In genomic region chr12:95918194-95918993, GRCh38 we compare ENCODE assay signal across 9 cellular contexts. TPM values are rescaled to one million over a fixed set of nuclear protein-coding genes. Genes with fewer than 3 reads are reported as not detected.
DNase-seq lines count a peak whose midpoint lies in the region; ATAC-seq and TF ChIP-seq lines count a peak whose summit lies in the region.
"Had no signal": no experiment of that assay in that cellular context is flagged by ENCODE, and none has a peak within 500 bp of the region (broad histone marks: within the 10 kb centered on the region; RNA-seq: fewer than 3 reads in every experiment).

No MANE protein-coding gene starts in this region.

- H3K9ac ChIP-seq in endodermal cell (ENCODE audit: extremely low read depth, low read length, poor library complexity, severe bottlenecking): no peak overlapping the region

- CTCF ChIA-PET in activated CD4-positive, alpha-beta T cell treated with anti-CD3 and anti-CD28 coated beads, Interleukin-2, amount 10 ng/mL, durations not matched to agents 7 days and 5 days (lab: Charles Lee): interaction anchor here (0.6 to 3.6 kb wide), 5 partner anchors 41 to 297 kb away, joined by 3 to 15 read pairs (median 4); no protein-coding TSS in a partner anchor

- no peak overlapping the region for H3K27ac Mint-ChIP-seq in activated CD4-positive, alpha-beta T cell treated with anti-CD3 and anti-CD28 coated beads, Interleukin-2, amount 10 ng/mL, durations not matched to agents 7 days and 5 days
- H3K27ac Mint-ChIP-seq in endodermal cell: no peak overlapping the region

- no peaks in the 10 kb centered on the region for H3K9me3 Mint-ChIP-seq in activated CD4-positive, alpha-beta T cell treated with anti-CD3 and anti-CD28 coated beads, Interleukin-2, amount 10 ng/mL, durations not matched to agents 7 days and 5 days
- H3K9me3 Mint-ChIP-seq in endodermal cell: peaks cover 8% of the 10 kb centered on the region

- POLR2A ChIA-PET in activated CD4-positive, alpha-beta T cell treated with anti-CD3 and anti-CD28 coated beads, Interleukin-2, amount 10 ng/mL, durations not matched to agents 7 days and 5 days (lab: Charles Lee): no interaction called here

- DNase-seq in AG20443 (ENCODE audit: low spot score): peak; percentile 70
- DNase-seq in NCI-H345 (lab: John Stamatoyannopoulos, UW): peak; percentile 63
- peak; percentile 63 for DNase-seq in activated CD4-positive, alpha-beta T cell treated with anti-CD3 and anti-CD28 coated beads, Interleukin-2, amount 10 ng/mL, durations not matched to agents 7 days and 5 days
- peak; percentile 74 for DNase-seq in endodermal cell
- peak; percentile 42 for DNase-seq in mucosa of gallbladder (ENCODE audit: low spot score)
- DNase-seq in thoracic aorta (ENCODE audit: low spot score): no peak

- no peaks in the 10 kb centered on the region for H3K4me1 ChIP-seq in endodermal cell (ENCODE audit: control insufficient read depth, insufficient read depth, low read length)
- H3K4me1 ChIP-seq in thoracic aorta (ENCODE audit: control insufficient read depth in 1 of 2, low read depth in 2 of 2): no peaks in the 10 kb centered on the region

- ATAC-seq in GM18519 (IDR thresholded peaks at IDR 0.05; ENCODE audit: low FRiP score, unreplicated experiment) (peak; percentile 93), HG03095 (IDR thresholded peaks at IDR 0.05; ENCODE audit: unreplicated experiment) (peak; percentile 77), thoracic aorta (ENCODE audit: insufficient number of reproducible peaks, low FRiP score, low read depth) (no peak)

- no peak overlapping the region for H3K4me3 Mint-ChIP-seq in activated CD4-positive, alpha-beta T cell treated with anti-CD3 and anti-CD28 coated beads, Interleukin-2, amount 10 ng/mL, durations not matched to agents 7 days and 5 days
- no peak overlapping the region for H3K4me3 Mint-ChIP-seq in endodermal cell

- no peaks in the 10 kb centered on the region for H3K4me1 Mint-ChIP-seq in activated CD4-positive, alpha-beta T cell treated with anti-CD3 and anti-CD28 coated beads, Interleukin-2, amount 10 ng/mL, durations not matched to agents 7 days and 5 days
- H3K4me1 Mint-ChIP-seq in endodermal cell: no peaks in the 10 kb centered on the region

- H3K4me3 ChIP-seq in endodermal cell (ENCODE audit: low read length): no peak overlapping the region
- H3K4me3 ChIP-seq in thoracic aorta: no peak overlapping the region

- peaks cover 20% of the 10 kb centered on the region for H3K27me3 Mint-ChIP-seq in activated CD4-positive, alpha-beta T cell treated with anti-CD3 and anti-CD28 coated beads, Interleukin-2, amount 10 ng/mL, durations not matched to agents 7 days and 5 days
- H3K27me3 Mint-ChIP-seq in endodermal cell (ENCODE audit: insufficient read depth): peaks cover 11% of the 10 kb centered on the region

- H3K36me3 ChIP-seq in endodermal cell (ENCODE audit: control insufficient read depth, insufficient read depth, low read length): no peaks in the 10 kb centered on the region
- H3K36me3 ChIP-seq in thoracic aorta: no peaks in the 10 kb centered on the region

- no peaks in the 10 kb centered on the region for H3K9me3 ChIP-seq in endodermal cell (ENCODE audit: control insufficient read depth, low read length)
- no peaks in the 10 kb centered on the region for H3K9me3 ChIP-seq in thoracic aorta

- H3K27ac ChIP-seq in endodermal cell (ENCODE audit: low read depth, low read length): no peak overlapping the region
- no peak overlapping the region for H3K27ac ChIP-seq in thoracic aorta

- H3K36me3 Mint-ChIP-seq in activated CD4-positive, alpha-beta T cell treated with anti-CD3 and anti-CD28 coated beads, Interleukin-2, amount 10 ng/mL, durations not matched to agents 7 days and 5 days (ENCODE audit: low read depth): no peaks in the 10 kb centered on the region
- H3K36me3 Mint-ChIP-seq in endodermal cell (ENCODE audit: low read depth): no peaks in the 10 kb centered on the region

- TF ChIP-seq CTCF in endodermal cell (conservative IDR thresholded peaks at IDR 0.05): peak; percentile 94
- peak; percentile 67 for TF ChIP-seq CTCF in thoracic aorta (IDR thresholded peaks at IDR 0.05)

- no peaks in the 10 kb centered on the region for H3K27me3 ChIP-seq in endodermal cell (ENCODE audit: control insufficient read depth, insufficient read depth, low read length, poor library complexity, severe bottlenecking)
- H3K27me3 ChIP-seq in thoracic aorta (replicated peaks; ENCODE audit: insufficient read depth): no peaks in the 10 kb centered on the region

- WGBS in endodermal cell (ENCODE audit: insufficient coverage in 1 of 2, insufficient read length in 1 of 2), 2 experiments: 7 to 33% methylated on average over 3 to 7 of the region's 7 CpGs

RNA-seq across cellular contexts. Expression of gene CCDC38, which starts 24.0 kb away (rescaled TPM):
- total RNA-seq in activated CD4-positive, alpha-beta T cell treated with anti-CD3 and anti-CD28 coated beads, Interleukin-2, amount 10 ng/mL, durations not matched to agents 7 days and 5 days: not detected
- total RNA-seq in endodermal cell: under 1 TPM; 0.35 TPM
- polyA plus RNA-seq in endodermal cell (2013, experiment 1 of 2): 0.14 TPM
- polyA plus RNA-seq in endodermal cell (2013, experiment 2 of 2): not detected
- not detected for total RNA-seq in mucosa of gallbladder
- not detected for total RNA-seq in thoracic aorta
- total RNA-seq: skeletal muscle tissue had no signal

RNA-seq across cellular contexts. Expression of gene AMDHD1, which starts 24.7 kb away (rescaled TPM):
- 1 to 10 TPM in 1 of 2 experiments, under 1 TPM in 1; 0.89 to 1.4 TPM for total RNA-seq in activated CD4-positive, alpha-beta T cell treated with anti-CD3 and anti-CD28 coated beads, Interleukin-2, amount 10 ng/mL, durations not matched to agents 7 days and 5 days
- total RNA-seq in endodermal cell (under 1 TPM; 0.46 to 0.71 TPM), mucosa of gallbladder (1.2 TPM), thoracic aorta (1 to 10 TPM in 1 of 2 donors, not detected in 1; 6.8 TPM)
- 0.32 TPM for polyA plus RNA-seq in endodermal cell (2013, experiment 1 of 2)
- polyA plus RNA-seq in endodermal cell (2013, experiment 2 of 2): 0.17 TPM

RNA-seq across cellular contexts. Expression of gene SNRPF, which starts 59.6 kb away (rescaled TPM):
- total RNA-seq in activated CD4-positive, alpha-beta T cell treated with anti-CD3 and anti-CD28 coated beads, Interleukin-2, amount 10 ng/mL, durations not matched to agents 7 days and 5 days: 10 to 100 TPM; 23.2 to 32.8 TPM
- total RNA-seq in endodermal cell (10 to 100 TPM; 59.6 to 66.5 TPM), mucosa of gallbladder (10.9 TPM), thoracic aorta (1 to 10 TPM; 6.5 to 9.1 TPM)
- 151 TPM for polyA plus RNA-seq in endodermal cell (2013, experiment 1 of 2)
- polyA plus RNA-seq in endodermal cell (2013, experiment 2 of 2): 143 TPM
